Comparison of ENCODE assay signal across 10 cellular contexts in genomic region chrX:43949669-43950068, GRCh38. TPM values are rescaled to one million over a fixed set of nuclear protein-coding genes. Genes with fewer than 3 reads are reported as not detected.
DNase-seq lines count a peak whose midpoint lies in the region; ATAC-seq and TF ChIP-seq lines count a peak whose summit lies in the region.
"Had no signal": no experiment of that assay in that cellular context is flagged by ENCODE, and none has a peak within 500 bp of the region (broad histone marks: within the 10 kb centered on the region; RNA-seq: fewer than 3 reads in every experiment).

No MANE protein-coding gene starts in this region.

- H3K27me3 Mint-ChIP-seq in T-cell, result peaks cover 3 to 43% of the 10 kb centered on the region in 2 donors
- H3K27me3 Mint-ChIP-seq in type B pancreatic cell, result peaks cover 9% of the 10 kb centered on the region

- H3K4me1 ChIP-seq in mucosa of descending colon (ENCODE audit: low read depth), result no peaks in the 10 kb centered on the region

- no peaks in the 10 kb centered on the region for H3K9me3 ChIP-seq in mucosa of descending colon
- H3K9me3 ChIP-seq: ovary had no signal

- peak overlapping the region in 1 of 3 donors; percentile 6 for H3K4me3 Mint-ChIP-seq in T-cell
- H3K4me3 Mint-ChIP-seq in type B pancreatic cell, result no peak overlapping the region
- H3K4me3 Mint-ChIP-seq: T-helper 1 cell treated with Interleukin-12 subunit alpha and Interleukin-12 subunit beta and Interleukin-4 antibody, amounts not matched to agents 30 μg/mL and 1 μg/mL, for 36 hours had no signal

- no peaks in the 10 kb centered on the region for H3K9me3 Mint-ChIP-seq in T-cell
- H3K9me3 Mint-ChIP-seq in type B pancreatic cell, result no peaks in the 10 kb centered on the region
- H3K9me3 Mint-ChIP-seq: T-helper 1 cell treated with Interleukin-12 subunit alpha and Interleukin-12 subunit beta and Interleukin-4 antibody, amounts not matched to agents 30 μg/mL and 1 μg/mL, for 36 hours had no signal

- intact Hi-C loops in mucosa of descending colon (cut with DNase I, micrococcal nuclease), result loop anchor here (10.0 kb wide), 1 partner anchor 295 kb away; no protein-coding TSS in a partner anchor

- no peaks in the 10 kb centered on the region for H3K36me3 ChIP-seq in mucosa of descending colon (ENCODE audit: low read depth)
- H3K36me3 ChIP-seq: ovary had no signal

- no peak overlapping the region for H3K27ac Mint-ChIP-seq in T-cell
- H3K27ac Mint-ChIP-seq in type B pancreatic cell, result no peak overlapping the region
- H3K27ac Mint-ChIP-seq: T-helper 1 cell treated with Interleukin-12 subunit alpha and Interleukin-12 subunit beta and Interleukin-4 antibody, amounts not matched to agents 30 μg/mL and 1 μg/mL, for 36 hours had no signal

- POLR2A ChIA-PET in T-cell (lab: Charles Lee), result no interaction called here

- H3K36me3 Mint-ChIP-seq in T-cell (no peaks in the 10 kb centered on the region), type B pancreatic cell (no peaks in the 10 kb centered on the region)

- DNase-seq in NCI-H748 (lab: John Stamatoyannopoulos, UW; ENCODE audit: unreplicated experiment) (peak; percentile 62), NCI-H748 treated with DMSO at 0.1 percent for 48 hours (lab: John Stamatoyannopoulos, UW) (no peak), T-cell (peak in 29 of 34 experiments; percentile 1 to 44 (median 17)), cerebellum (ENCODE audit: low spot score) (peak; percentile 61), mucosa of descending colon (peak; percentile 25 to 52 (median 30)), type B pancreatic cell (ENCODE audit: extremely low spot score, unreplicated experiment) (no peak)

- CTCF ChIA-PET in T-cell (lab: Charles Lee), result interaction anchor here (0.6 to 1.2 kb wide), 3 partner anchors 9 to 117 kb away, joined by 4 to 7 read pairs (median 4); no protein-coding TSS in a partner anchor

- no peak overlapping the region for H3K4me3 ChIP-seq in mucosa of descending colon
- H3K4me3 ChIP-seq: ovary had no signal

- TF ChIP-seq CTCF in mucosa of descending colon (IDR thresholded peaks at IDR 0.05), result no peak
- TF ChIP-seq CTCF in type B pancreatic cell (conservative IDR thresholded peaks at IDR 0.05), result peak; percentile 65

- H3K4me1 Mint-ChIP-seq in T-cell (peaks cover 4 to 7% (median 6%) of the 10 kb centered on the region in 3 donors), type B pancreatic cell (ENCODE audit: unreplicated experiment) (peaks cover 7% of the 10 kb centered on the region)

- ATAC-seq in T-cell (replicated peaks in 1 of 4) (peak; percentile 45 to 82 (median 70)), mucosa of descending colon (peak; percentile 60), GM21447 (IDR thresholded peaks at IDR 0.05; ENCODE audit: unreplicated experiment) (no peak), HG02884 (IDR thresholded peaks at IDR 0.05; ENCODE audit: unreplicated experiment) (no peak)

RNA-seq across cellular contexts. Expression of gene NDP, which starts 23.5 kb away (rescaled TPM):
- total RNA-seq in T-cell (not detected), cerebellum (18.7 TPM), mucosa of descending colon (not detected), type B pancreatic cell (ENCODE audit: low replicate concordance) (0.21 and 1.1 TPM in 2 replicates)

Comparison
In these comparisons a context has a peak if more than half of its experiments do, and no peak if none do; other contexts are left out.
1. DNase-seq: peak in NCI-H748 (single experiment), T-cell (29 of 34), cerebellum (single experiment) and mucosa of descending colon (3 of 3); none in NCI-H748 treated with DMSO at 0.1 percent for 48 hours (single experiment) and type B pancreatic cell (single experiment).
2. ATAC-seq: peak in T-cell (4 of 4) and mucosa of descending colon (single experiment); none in GM21447 (single experiment) and HG02884 (single experiment).